ENCODE assay signal across 8 cellular contexts in genomic region chr12:110741371-110741770, GRCh38. TPM values are rescaled to one million over a fixed set of nuclear protein-coding genes. Genes with fewer than 3 reads are reported as not detected.
A peak's percentile ranks its signal among the peaks of the same experiment; 100 is the strongest.
DNase-seq lines count a peak whose midpoint lies in the region; ATAC-seq and TF ChIP-seq lines count a peak whose summit lies in the region.

No MANE protein-coding gene starts in this region.

- no peaks in the 10 kb centered on the region for H3K27me3 Mint-ChIP-seq in T-cell

- TF ChIP-seq POLR2A in prostate gland (IDR thresholded peaks at IDR 0.05), result no peak

- no peaks in the 10 kb centered on the region for H3K9me3 ChIP-seq in prostate gland

- no peak for ATAC-seq in T-cell (replicated peaks in 1 of 4)
- no peak for ATAC-seq in HG03469 (IDR thresholded peaks at IDR 0.05; ENCODE audit: unreplicated experiment)

- H3K4me3 ChIP-seq in fibroblast of the aortic adventitia (ENCODE audit: low read depth, low read length), result peak overlapping the region; percentile 97
- peak overlapping the region; percentile 98 to 99 for H3K4me3 ChIP-seq in prostate gland

- H3K4me1 Mint-ChIP-seq in T-cell, result peaks cover 52 to 63% (median 52%) of the 10 kb centered on the region in 3 donors

- no peaks in the 10 kb centered on the region for H3K27me3 ChIP-seq in prostate gland (replicated peaks; ENCODE audit: insufficient read depth)

- H3K36me3 Mint-ChIP-seq in T-cell, result no peaks in the 10 kb centered on the region

- under 1% methylated on average over 5 of the region's 5 CpGs for WGBS in prostate gland

- no peaks in the 10 kb centered on the region for H3K9me3 Mint-ChIP-seq in T-cell

- no peak for TF ChIP-seq CTCF in fibroblast of the aortic adventitia (IDR thresholded peaks at IDR 0.05; ENCODE audit: insufficient read depth, low read length)
- no peak for TF ChIP-seq CTCF in prostate gland (IDR thresholded peaks at IDR 0.05)

- peak overlapping the region; percentile 94 to 100 (median 99) for H3K4me3 Mint-ChIP-seq in T-cell

- intact Hi-C loops in prostate gland (cut with DNase I), result no loop called here

- H3K27ac ChIP-seq in prostate gland, result peak overlapping the region; percentile 84 to 95

- no peaks in the 10 kb centered on the region for H3K36me3 ChIP-seq in prostate gland

- DNase-seq in NOMO-1 treated with DMSO at 0.1 percent for 48 hours (lab: John Stamatoyannopoulos, UW; ENCODE audit: unreplicated experiment) (peak; percentile 38), NOMO-1 treated with dmso at 0.1 percent for 144 hours (lab: John Stamatoyannopoulos, UW; ENCODE audit: unreplicated experiment) (no peak), T-cell (peak in 4 of 34 experiments; percentile 8 to 25 (median 9)), fibroblast of the aortic adventitia (ENCODE audit: low read depth) (peak; percentile 35), prostate gland (ENCODE audit: low spot score) (no peak), HPDE6-E6E7 (ENCODE audit: extremely low spot score) (no peak), HuH-7 (ENCODE audit: low spot score) (no peak)

- POLR2A ChIA-PET in T-cell (lab: Charles Lee), result interaction anchor here (0.5 to 1.3 kb wide), 4 partner anchors 10 to 1100 kb away, joined by 3 to 4 read pairs (median 4); partner anchors contain the start of gene GPN3 (in 1 of the 2)

- peak overlapping the region; percentile 98 to 99 for H3K27ac Mint-ChIP-seq in T-cell

- CTCF ChIA-PET in T-cell (lab: Charles Lee), result interaction anchor here in 1 of 2 donors (0.7 to 1.3 kb wide), 6 partner anchors 10 to 291 kb away, joined by 3 to 6 read pairs (median 4); partner anchors contain the start of gene ARPC3

- H3K4me1 ChIP-seq in prostate gland (replicated peaks), result peaks cover 8% of the 10 kb centered on the region

RNA-seq across cellular contexts. Expression of gene PPP1CC, which starts 1.3 kb away (rescaled TPM):
- total RNA-seq in T-cell (100 to 1,000 TPM; 113 to 154 (median 134) TPM), fibroblast of the aortic adventitia (ENCODE audit: low replicate concordance) (130 and 213 TPM in 2 replicates), prostate gland (100 to 1,000 TPM in 1 of 2 donors, 10 to 100 TPM in 1; 92.9 to 103 TPM)

RNA-seq across cellular contexts. Expression of gene HVCN1, which starts 52.5 kb away (rescaled TPM):
- total RNA-seq in T-cell, result 10 to 100 TPM in 3 of 5 donors, 1 to 10 TPM in 2; 5.6 to 18.7 (median 14.2) TPM
- 0.74 and 2.6 TPM in 2 replicates for total RNA-seq in fibroblast of the aortic adventitia (ENCODE audit: low replicate concordance)
- total RNA-seq in prostate gland, result 10 to 100 TPM in 1 of 2 donors, 1 to 10 TPM in 1; 5.4 to 11.2 TPM

Comparison
In these comparisons a context has a peak if more than half of its experiments do, and no peak if none do; other contexts are left out.
1. DNase-seq: peak in NOMO-1 treated with DMSO at 0.1 percent for 48 hours (single experiment) and fibroblast of the aortic adventitia (single experiment); none in NOMO-1 treated with dmso at 0.1 percent for 144 hours (single experiment), prostate gland (single experiment), HPDE6-E6E7 (single experiment) and HuH-7 (single experiment).